27 cellular contexts compared by ENCODE assay signal in genomic region chr4:52586069-52586468, GRCh38.
DNase-seq lines count a peak whose midpoint lies in the region; ATAC-seq lines count a peak whose summit lies in the region.
"Had no signal": no experiment of that assay in that cellular context is flagged by ENCODE, and none has a peak within 500 bp of the region (broad histone marks: within the 10 kb centered on the region; RNA-seq: fewer than 3 reads in every experiment).

No MANE protein-coding gene starts in this region.

- H3K9me3 ChIP-seq in right cardiac atrium (ENCODE audit: control insufficient read depth, low read length) = no peaks in the 10 kb centered on the region
- H3K9me3 ChIP-seq: BLaER1, SJCRH30 had no signal

- peak; percentile 73 for ATAC-seq in Right ventricle myocardium inferior
- peak; percentile 82 for ATAC-seq in Right ventricle myocardium superior (ENCODE audit: poor library complexity)
- ATAC-seq in right cardiac atrium = peak; percentile 44 to 76
- no peak for ATAC-seq in HG03097 (IDR thresholded peaks at IDR 0.05; ENCODE audit: low FRiP score, unreplicated experiment)
- ATAC-seq: GM12878, GM23338 had no signal

- no peaks in the 10 kb centered on the region for H3K27me3 ChIP-seq in right cardiac atrium (ENCODE audit: control insufficient read depth, insufficient read depth)
- H3K27me3 ChIP-seq: BLaER1, SJCRH30 had no signal

- no peak for DNase-seq in Right ventricle myocardium inferior (ENCODE audit: missing footprints)
- no peak for DNase-seq in cardiac septum (ENCODE audit: low spot score)
- DNase-seq in Right ventricle myocardium superior = no peak
- DNase-seq in right cardiac atrium = no peak
- DNase-seq in activated gamma-delta T cell (lab: John Stamatoyannopoulos, UW) = no peak
- DNase-seq in stimulated activated CD4-positive, alpha-beta T cell treated with anti-CD3 and anti-CD28 coated beads, Interleukin-15, amount 100 ng/mL, for 24 hours = no peak
- DNase-seq in NCI-H524 (lab: John Stamatoyannopoulos, UW) = no peak
- DNase-seq: ACHN; CD4-positive, alpha-beta T cell; COR-L47; DMS79; HCEC 1CT; KG1; NCI-H1092; NCI-H146; NCI-H2029 treated with DMSO at 0.1 percent for 48 hours; NCI-H226; NCI-H510A treated with DMSO at 0.1 percent for 48 hours; NCI-H774; NK-92 treated with Interleukin-12 subunit alpha and Interleukin-12 subunit beta, amount 100 ng/mL, for 24 hours; SJCRH30 had no signal

- 16% methylated on average over 3 of the region's 3 CpGs for WGBS in right cardiac atrium

- H3K4me1 ChIP-seq in right cardiac atrium (ENCODE audit: control insufficient read depth, insufficient read depth, low read length) = peaks cover 14% of the 10 kb centered on the region

- no peak overlapping the region for H3K4me3 ChIP-seq in right cardiac atrium (ENCODE audit: low read length)
- H3K4me3 ChIP-seq: BLaER1, GM12878, GM23338, SJCRH30 had no signal

- intact Hi-C loops in Right ventricle myocardium inferior (cut with DNase I) (loop anchor here (5.0 kb wide), 2 partner anchors 39 to 126 kb away; no protein-coding TSS in a partner anchor), cardiac septum (cut with DNase I) (loop anchor here (2.0 to 5.0 kb wide), 5 partner anchors 35 to 371 kb away; no protein-coding TSS in a partner anchor), Right ventricle myocardium superior (cut with DNase I) (loop anchor here (5.0 kb wide), 2 partner anchors 39 to 71 kb away; partner anchors contain the start of gene USP46), right cardiac atrium (cut with DNase I) (loop anchor here in 1 of 4 donors (10.0 kb wide), 1 partner anchor 69 kb away; the partner anchor contains the start of gene USP46)

- H3K27ac ChIP-seq in right cardiac atrium (ENCODE audit: low read length) = no peak overlapping the region
- H3K27ac ChIP-seq: 22Rv1, BLaER1, RWPE1, SJCRH30 had no signal
